In the genomic region with DNA sequence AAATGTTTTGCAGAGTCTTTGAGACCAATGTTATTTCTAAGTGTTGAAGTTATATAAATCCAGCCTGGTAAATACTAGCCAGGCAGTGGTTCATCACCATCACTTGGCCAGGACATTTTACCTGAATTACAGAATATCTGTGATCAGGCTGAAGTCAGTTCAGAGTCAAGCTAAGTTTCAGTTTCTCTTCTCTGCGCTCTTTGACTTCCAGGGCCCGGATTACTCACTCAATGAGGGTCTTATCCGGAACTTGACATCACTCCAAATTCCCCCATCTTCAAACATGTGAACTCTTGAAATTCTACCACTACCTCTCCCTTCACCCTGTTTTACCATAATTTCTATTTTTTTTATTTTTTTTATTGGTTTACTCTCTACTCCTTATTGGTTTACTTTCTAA, we compare ENCODE assay signal across 17 cellular contexts. TPM values are rescaled to one million over a fixed set of nuclear protein-coding genes. Genes with fewer than 3 reads are reported as not detected.
A peak's percentile ranks its signal among the peaks of the same experiment; 100 is the strongest.
DNase-seq lines count a peak whose midpoint lies in the region; ATAC-seq lines count a peak whose summit lies in the region.
"Had no signal": no experiment of that assay in that cellular context is flagged by ENCODE, and none has a peak within 500 bp of the region (broad histone marks: within the 10 kb centered on the region; RNA-seq: fewer than 3 reads in every experiment).

No MANE protein-coding gene starts in this region.

- H3K4me3 Mint-ChIP-seq in activated naive CD4-positive, alpha-beta T cell treated with anti-CD3 and anti-CD28 coated beads for 36 hours, result no peak overlapping the region
- H3K4me3 Mint-ChIP-seq in T-cell, result peak overlapping the region in 2 of 3 donors; percentile 51 to 53
- peak overlapping the region; percentile 52 for H3K4me3 Mint-ChIP-seq in stimulated activated effector memory CD8-positive, alpha-beta T cell treated with anti-CD3 and anti-CD28 coated beads, Interleukin-12 subunit alpha, Interleukin-12 subunit beta, amount 100 ng/mL, for 72 hours
- H3K4me3 Mint-ChIP-seq: mesothelial cell of epicardium, type B pancreatic cell had no signal

- POLR2A ChIA-PET in T-cell (lab: Charles Lee), result no interaction called here

- peaks cover 7% of the 10 kb centered on the region for H3K36me3 Mint-ChIP-seq in activated naive CD4-positive, alpha-beta T cell treated with anti-CD3 and anti-CD28 coated beads for 36 hours (ENCODE audit: low read depth)
- H3K36me3 Mint-ChIP-seq in T-cell, result peaks cover 36% of the 10 kb centered on the region
- H3K36me3 Mint-ChIP-seq in stimulated activated effector memory CD8-positive, alpha-beta T cell treated with anti-CD3 and anti-CD28 coated beads, Interleukin-12 subunit alpha, Interleukin-12 subunit beta, amount 100 ng/mL, for 72 hours, result no peaks in the 10 kb centered on the region

- no peak overlapping the region for H3K27ac Mint-ChIP-seq in activated naive CD4-positive, alpha-beta T cell treated with anti-CD3 and anti-CD28 coated beads for 36 hours
- H3K27ac Mint-ChIP-seq in T-cell, result peak overlapping the region; percentile 16 to 61
- H3K27ac Mint-ChIP-seq in stimulated activated effector memory CD8-positive, alpha-beta T cell treated with anti-CD3 and anti-CD28 coated beads, Interleukin-12 subunit alpha, Interleukin-12 subunit beta, amount 100 ng/mL, for 72 hours, result peak overlapping the region; percentile 84
- H3K27ac Mint-ChIP-seq: mesothelial cell of epicardium, type B pancreatic cell had no signal

- no peaks in the 10 kb centered on the region for H3K9me3 Mint-ChIP-seq in activated naive CD4-positive, alpha-beta T cell treated with anti-CD3 and anti-CD28 coated beads for 36 hours
- H3K9me3 Mint-ChIP-seq in T-cell, result no peaks in the 10 kb centered on the region
- no peaks in the 10 kb centered on the region for H3K9me3 Mint-ChIP-seq in stimulated activated effector memory CD8-positive, alpha-beta T cell treated with anti-CD3 and anti-CD28 coated beads, Interleukin-12 subunit alpha, Interleukin-12 subunit beta, amount 100 ng/mL, for 72 hours
- H3K9me3 Mint-ChIP-seq: mesothelial cell of epicardium, type B pancreatic cell had no signal

- DNase-seq in activated naive CD4-positive, alpha-beta T cell treated with Interleukin-2 at 50 U/mL for 16 hours, result peak; percentile 7
- DNase-seq in activated naive CD4-positive, alpha-beta T cell treated with anti-CD3 and anti-CD28 coated beads for 36 hours, result no peak
- DNase-seq in T-cell, result peak in 2 of 34 experiments; percentile 3
- DNase-seq in stimulated activated effector memory CD8-positive, alpha-beta T cell treated with anti-CD3 and anti-CD28 coated beads, Interleukin-12 subunit alpha, Interleukin-12 subunit beta, amount 100 ng/mL, for 72 hours (ENCODE audit: low spot score in 2 of 2), result peak in 1 of 2 donors; percentile 61
- no peak for DNase-seq in stimulated activated CD8-positive, alpha-beta memory T cell treated with anti-CD3 and anti-CD28 coated beads, Interleukin-4, amount 100 ng/mL, for 48 hours
- DNase-seq in ureter (ENCODE audit: low spot score), result no peak
- DNase-seq in NCI-H2227 treated with DMSO at 0.1 percent for 48 hours (lab: John Stamatoyannopoulos, UW), result no peak
- DNase-seq: activated CD4-positive, CD25-positive, alpha-beta regulatory T cell treated with anti-CD3 and anti-CD28 coated beads, Interleukin-2, amount 50 U/mL, for 72 hours; activated gamma-delta T cell treated with Interleukin-2 at 50 U/mL for 16 hours; NCI-H1105; NCI-H446 treated with DMSO at 0.1 percent for 48 hours; PC-3; stimulated activated CD4-positive, alpha-beta T cell treated with anti-CD3 and anti-CD28 coated beads, Interleukin-15, amount 100 ng/mL, for 24 hours; SW 1271 had no signal

- CTCF ChIA-PET in activated naive CD4-positive, alpha-beta T cell treated with anti-CD3 and anti-CD28 coated beads for 36 hours (lab: Charles Lee), result interaction anchor here (0.6 kb wide), 1 partner anchor 134 kb away, joined by 3 read pairs; no protein-coding TSS in a partner anchor
- CTCF ChIA-PET in T-cell (lab: Charles Lee), result interaction anchor here in 1 of 2 donors (1.1 kb wide), 1 partner anchor 88 kb away, joined by 5 read pairs; no protein-coding TSS in a partner anchor

- H3K4me1 Mint-ChIP-seq in activated naive CD4-positive, alpha-beta T cell treated with anti-CD3 and anti-CD28 coated beads for 36 hours (ENCODE audit: low read depth), result no peaks in the 10 kb centered on the region
- H3K4me1 Mint-ChIP-seq in T-cell, result peaks cover 0 to 2% (median 2%) of the 10 kb centered on the region in 3 donors
- H3K4me1 Mint-ChIP-seq in stimulated activated effector memory CD8-positive, alpha-beta T cell treated with anti-CD3 and anti-CD28 coated beads, Interleukin-12 subunit alpha, Interleukin-12 subunit beta, amount 100 ng/mL, for 72 hours, result no peaks in the 10 kb centered on the region
- H3K4me1 Mint-ChIP-seq: mesothelial cell of epicardium had no signal

- ATAC-seq in GM21526 (IDR thresholded peaks at IDR 0.05; ENCODE audit: low FRiP score, unreplicated experiment) (peak; percentile 70), T-cell (replicated peaks in 1 of 4) (peak in 1 of 4 experiments; percentile 40)
- peak; percentile 99 for ATAC-seq in stimulated activated effector memory CD8-positive, alpha-beta T cell treated with anti-CD3 and anti-CD28 coated beads, Interleukin-12 subunit alpha, Interleukin-12 subunit beta, amount 100 ng/mL, for 72 hours
- ATAC-seq: PC-3 had no signal

- H3K27me3 Mint-ChIP-seq in activated naive CD4-positive, alpha-beta T cell treated with anti-CD3 and anti-CD28 coated beads for 36 hours (ENCODE audit: low read depth), result no peaks in the 10 kb centered on the region
- no peaks in the 10 kb centered on the region for H3K27me3 Mint-ChIP-seq in T-cell
- H3K27me3 Mint-ChIP-seq: type B pancreatic cell had no signal

- intact Hi-C loops in activated naive CD4-positive, alpha-beta T cell treated with anti-CD3 and anti-CD28 coated beads for 36 hours (cut with micrococcal nuclease), result no loop called here

RNA-seq across cellular contexts. Expression of a gene that starts 36.6 kb away (rescaled TPM):
- total RNA-seq in activated naive CD4-positive, alpha-beta T cell treated with anti-CD3 and anti-CD28 coated beads for 36 hours, result 10 to 100 TPM; 80.7 to 87.9 TPM
- total RNA-seq in T-cell (10 to 100 TPM; 73.1 to 91.1 (median 76.6) TPM), ureter (81.2 TPM)
